32 cellular contexts compared by ENCODE assay signal in the genomic region with DNA sequence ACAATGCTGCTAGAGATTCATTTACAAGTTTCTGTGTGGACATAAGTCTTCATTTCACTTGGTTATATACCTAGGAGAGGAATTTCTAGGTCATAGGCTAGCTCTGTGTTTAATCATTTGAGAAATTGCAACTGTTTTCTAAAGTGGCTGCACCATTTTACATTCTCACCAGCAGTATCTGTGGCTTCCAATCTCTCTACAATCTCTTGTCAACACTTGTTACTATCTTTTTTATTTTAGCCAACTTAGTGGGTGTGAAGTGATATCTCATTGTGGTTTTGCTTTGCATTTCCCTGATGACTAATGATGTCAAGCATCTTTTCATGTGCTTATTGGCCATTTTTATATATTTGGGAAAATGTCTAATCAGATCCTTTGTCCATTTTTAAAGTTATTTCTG. TPM values are rescaled to one million over a fixed set of nuclear protein-coding genes. Genes with fewer than 3 reads are reported as not detected.
"Had no signal": no experiment of that assay in that cellular context is flagged by ENCODE, and none has a peak within 500 bp of the region (broad histone marks: within the 10 kb centered on the region; RNA-seq: fewer than 3 reads in every experiment).

No MANE protein-coding gene starts in this region.

- H3K4me1 Mint-ChIP-seq: naive B cell, T-helper 17 cell had no signal

- H3K4me3 ChIP-seq: adrenal gland, body of pancreas, heart left ventricle, thoracic aorta, upper lobe of left lung had no signal

- H3K4me1 ChIP-seq: adrenal gland, body of pancreas, heart left ventricle, upper lobe of left lung had no signal

- H3K27ac ChIP-seq: adrenal gland, body of pancreas, heart left ventricle, thoracic aorta, upper lobe of left lung had no signal

- ATAC-seq: activated T-cell treated with anti-CD3 and anti-CD28 coated beads, Interleukin-2, amount 50 U/mL, for 4 hours; body of pancreas; heart left ventricle; left colon; sciatic nerve; T-helper 17 cell had no signal

- DNase-seq: activated CD4-positive, alpha-beta T cell treated with anti-CD3 and anti-CD28 coated beads for 4 hours; activated CD4-positive, alpha-beta T cell treated with anti-CD3 and anti-CD28 coated beads, Interleukin-2, amount 50 U/mL, for 48 hours; activated CD4-positive, CD25-positive, alpha-beta regulatory T cell; activated CD8-positive, alpha-beta memory T cell treated with anti-CD3 and anti-CD28 coated beads, Interleukin-2, amount 50 U/mL, for 48 hours; activated naive CD4-positive, alpha-beta T cell; activated T-cell treated with anti-CD3 and anti-CD28 coated beads, Interleukin-2, amount 50 U/mL, for 4 hours; adrenal gland; body of pancreas; dermis blood vessel endothelial cell; effector CD8-positive, alpha-beta T cell; heart left ventricle; left colon; mesenchymal stem cell; naive B cell; occipital lobe; posterior cingulate gyrus; stimulated activated CD4-positive, alpha-beta T cell treated with anti-CD3 and anti-CD28 coated beads, Interleukin-4, amount 100 ng/mL, for 1 hour; stimulated activated naive CD4-positive, alpha-beta T cell treated with Interleukin-2 at 50 U/mL for 16 hours; SW 1271; T-helper 17 cell; upper lobe of left lung had no signal

- H3K36me3 ChIP-seq: adrenal gland, thoracic aorta, upper lobe of left lung had no signal

- H3K9me3 ChIP-seq: body of pancreas had no signal

- H3K4me3 Mint-ChIP-seq: activated naive CD8-positive, alpha-beta T cell; activated T-cell treated with anti-CD3 and anti-CD28 coated beads, Interleukin-2, amount 50 U/mL, for 4 hours; naive B cell; T-helper 17 cell had no signal

- H3K27ac Mint-ChIP-seq: activated naive CD8-positive, alpha-beta T cell; activated T-helper 2 cell treated with anti-CD3 and anti-CD28 coated beads, Interferon-gamma antibody, Interleukin-2, Interleukin-4, amounts not matched to agents 10 μg/mL and 5 μg/mL and 100 μg/mL, durations not matched to agents 14 hours and 24 hours and 36 hours; naive B cell; T-helper 17 cell had no signal

- H3K27me3 ChIP-seq: adrenal gland, body of pancreas, heart left ventricle, upper lobe of left lung had no signal

- H3K27me3 Mint-ChIP-seq: activated naive CD8-positive, alpha-beta T cell; naive B cell; T-helper 17 cell had no signal

RNA-seq across cellular contexts. Expression of gene DRGX, which starts 53.0 kb away (rescaled TPM):
- total RNA-seq: activated CD8-positive, alpha-beta memory T cell treated with anti-CD3 and anti-CD28 coated beads for 36 hours; activated T-cell treated with anti-CD3 and anti-CD28 coated beads, Interleukin-2, amount 50 U/mL, for 4 hours; activated T-helper 2 cell treated with anti-CD3 and anti-CD28 coated beads, Interferon-gamma antibody, Interleukin-2, Interleukin-4, amounts not matched to agents 10 μg/mL and 5 μg/mL and 100 μg/mL, durations not matched to agents 14 hours and 24 hours and 36 hours; body of pancreas; cardiac septum; chondrocyte; dermis blood vessel endothelial cell; heart left ventricle; lower leg skin; mucosa of gallbladder; occipital lobe; sciatic nerve; T-helper 17 cell; thoracic aorta had no signal
- polyA plus RNA-seq: heart left ventricle, keratinocyte, neural cell had no signal
